In genomic region chr15:82850242-82850591, GRCh38 we compare ENCODE assay signal across 1 cellular context.
TF ChIP-seq lines count a peak whose summit lies in the region.

No MANE protein-coding gene starts in this region.

TF ChIP-seq in GM23338, 12 proteins besides CTCF, POLR2A, EP300 and RAD21 (continued from another document):
- no peak for TF ChIP-seq ZNF462 (CRISPR knock-in tag; IDR thresholded peaks at IDR 0.05)
- TF ChIP-seq STAT1 (IDR thresholded peaks at IDR 0.05; ENCODE audit: unreplicated experiment) = no peak
- TF ChIP-seq EZH2 (IDR thresholded peaks at IDR 0.05; ENCODE audit: low read depth, unreplicated experiment) = no peak
- no peak for TF ChIP-seq EZH2phosphoT487 (IDR thresholded peaks at IDR 0.05; ENCODE audit: unreplicated experiment)
